In genomic region chr4:1544861-1545275, GRCh38 we compare ENCODE assay signal across 1 cellular context.
TF ChIP-seq lines count a peak whose summit lies in the region.

No MANE protein-coding gene starts in this region.

TF ChIP-seq in IMR-90, 13 proteins besides CTCF, POLR2A, EP300 and RAD21:
- no peak for TF ChIP-seq NFE2L2 (IDR thresholded peaks at IDR 0.05; ENCODE audit: low read depth, low read length)
- no peak for TF ChIP-seq CEBPB (IDR thresholded peaks at IDR 0.05; ENCODE audit: low read depth, low read length)
